Comparison of ENCODE assay signal across 9 cellular contexts in the genomic region with DNA sequence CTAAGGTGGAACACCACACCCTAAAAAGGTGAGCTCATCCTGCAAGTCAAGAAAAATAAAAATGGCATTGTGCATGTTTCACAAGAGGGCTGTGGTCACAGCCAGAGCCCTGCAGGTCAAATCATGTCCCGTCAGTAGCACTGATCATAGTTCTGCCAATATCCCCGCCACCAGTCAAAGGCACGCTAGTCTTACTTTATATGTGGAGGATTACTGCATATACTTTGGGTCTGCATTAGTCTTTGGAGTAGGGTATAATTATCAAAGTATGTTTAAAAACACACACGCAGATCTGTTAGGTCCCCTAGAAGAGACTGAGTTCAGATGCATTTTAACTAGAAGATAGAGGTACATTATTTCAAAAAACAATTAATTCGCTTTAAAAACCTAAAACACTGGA. TPM values are rescaled to one million over a fixed set of nuclear protein-coding genes. Genes with fewer than 3 reads are reported as not detected.
A peak's percentile ranks its signal among the peaks of the same experiment; 100 is the strongest.
DNase-seq lines count a peak whose midpoint lies in the region; ATAC-seq and TF ChIP-seq lines count a peak whose summit lies in the region.
"Had no signal": no experiment of that assay in that cellular context is flagged by ENCODE, and none has a peak within 500 bp of the region (broad histone marks: within the 10 kb centered on the region; RNA-seq: fewer than 3 reads in every experiment).

No MANE protein-coding gene starts in this region.

- DNase-seq in stimulated activated naive CD8-positive, alpha-beta T cell treated with anti-CD3 and anti-CD28 coated beads, Interleukin-15, Interleukin-2, amounts not matched to agents 100 U/mL and 50 U/mL, for 24 hours = no peak
- no peak for DNase-seq in activated T-helper 2 cell treated with anti-CD3 and anti-CD28 coated beads, Interferon-gamma antibody, Interleukin-2, Interleukin-4, amounts not matched to agents 10 μg/mL and 5 μg/mL and 100 μg/mL, durations not matched to agents 14 hours and 24 hours and 36 hours (ENCODE audit: low spot score)
- DNase-seq in kidney epithelial cell (ENCODE audit: low read depth) (no peak), psoas muscle (no peak)
- DNase-seq in naive thymus-derived CD4-positive, alpha-beta T cell = no peak
- DNase-seq: activated B cell treated with CpG ODN at 0.5 μM for 24 hours had no signal

- TF ChIP-seq CTCF in kidney epithelial cell (IDR thresholded peaks at IDR 0.05; ENCODE audit: insufficient read depth, low read length, poor library complexity, severe bottlenecking) (no peak), psoas muscle (IDR thresholded peaks at IDR 0.05) (no peak)

- no peaks in the 10 kb centered on the region for H3K36me3 Mint-ChIP-seq in stimulated activated naive CD8-positive, alpha-beta T cell treated with anti-CD3 and anti-CD28 coated beads, Interleukin-15, Interleukin-2, amounts not matched to agents 100 ng/mL and 50 ng/mL, for 24 hours (ENCODE audit: low read depth)
- peaks cover 9% of the 10 kb centered on the region for H3K36me3 Mint-ChIP-seq in activated T-helper 2 cell treated with anti-CD3 and anti-CD28 coated beads, Interferon-gamma antibody, Interleukin-2, Interleukin-4, amounts not matched to agents 10 μg/mL and 5 μg/mL and 100 μg/mL, durations not matched to agents 14 hours and 24 hours and 36 hours (ENCODE audit: low read depth)
- peaks cover 0 to 4% (median 0%) of the 10 kb centered on the region in 5 donors for H3K36me3 Mint-ChIP-seq in naive thymus-derived CD4-positive, alpha-beta T cell

- H3K27ac ChIP-seq in psoas muscle = no peak overlapping the region
- H3K27ac ChIP-seq in naive thymus-derived CD4-positive, alpha-beta T cell (ENCODE audit: low read depth, low read length) = no peak overlapping the region

- H3K9me3 ChIP-seq in psoas muscle = no peaks in the 10 kb centered on the region
- H3K9me3 ChIP-seq in naive thymus-derived CD4-positive, alpha-beta T cell (ENCODE audit: control insufficient read depth in 2 of 3, low read length in 3 of 3) = no peaks in the 10 kb centered on the region

- H3K9me3 Mint-ChIP-seq in stimulated activated naive CD8-positive, alpha-beta T cell treated with anti-CD3 and anti-CD28 coated beads, Interleukin-15, Interleukin-2, amounts not matched to agents 100 ng/mL and 50 ng/mL, for 24 hours = no peaks in the 10 kb centered on the region
- H3K9me3 Mint-ChIP-seq in activated T-helper 2 cell treated with anti-CD3 and anti-CD28 coated beads, Interferon-gamma antibody, Interleukin-2, Interleukin-4, amounts not matched to agents 10 μg/mL and 5 μg/mL and 100 μg/mL, durations not matched to agents 14 hours and 24 hours and 36 hours = no peaks in the 10 kb centered on the region
- H3K9me3 Mint-ChIP-seq in naive thymus-derived CD4-positive, alpha-beta T cell = peaks cover 0 to 4% (median 0%) of the 10 kb centered on the region in 11 donors
- H3K9me3 Mint-ChIP-seq: activated B cell treated with CpG ODN at 0.5 μM for 24 hours had no signal

- peaks cover 23% of the 10 kb centered on the region for H3K4me1 Mint-ChIP-seq in stimulated activated naive CD8-positive, alpha-beta T cell treated with anti-CD3 and anti-CD28 coated beads, Interleukin-15, Interleukin-2, amounts not matched to agents 100 ng/mL and 50 ng/mL, for 24 hours (ENCODE audit: low read depth)
- peaks cover 26% of the 10 kb centered on the region for H3K4me1 Mint-ChIP-seq in activated T-helper 2 cell treated with anti-CD3 and anti-CD28 coated beads, Interferon-gamma antibody, Interleukin-2, Interleukin-4, amounts not matched to agents 10 μg/mL and 5 μg/mL and 100 μg/mL, durations not matched to agents 14 hours and 24 hours and 36 hours (ENCODE audit: low read depth)
- peaks cover 14 to 27% (median 20%) of the 10 kb centered on the region in 7 donors for H3K4me1 Mint-ChIP-seq in naive thymus-derived CD4-positive, alpha-beta T cell

- H3K27me3 Mint-ChIP-seq in stimulated activated naive CD8-positive, alpha-beta T cell treated with anti-CD3 and anti-CD28 coated beads, Interleukin-15, Interleukin-2, amounts not matched to agents 100 ng/mL and 50 ng/mL, for 24 hours = peaks cover 59% of the 10 kb centered on the region
- H3K27me3 Mint-ChIP-seq in activated T-helper 2 cell treated with anti-CD3 and anti-CD28 coated beads, Interferon-gamma antibody, Interleukin-2, Interleukin-4, amounts not matched to agents 10 μg/mL and 5 μg/mL and 100 μg/mL, durations not matched to agents 14 hours and 24 hours and 36 hours (ENCODE audit: low read depth) = peaks cover 22% of the 10 kb centered on the region
- H3K27me3 Mint-ChIP-seq in naive thymus-derived CD4-positive, alpha-beta T cell = peaks cover 35 to 68% (median 47%) of the 10 kb centered on the region in 5 donors

- CTCF ChIA-PET in naive thymus-derived CD4-positive, alpha-beta T cell (lab: Charles Lee) = interaction anchor here (2.7 kb wide), 1 partner anchor 105 kb away, joined by 16 read pairs; no protein-coding TSS in a partner anchor

- H3K4me3 Mint-ChIP-seq in stimulated activated naive CD8-positive, alpha-beta T cell treated with anti-CD3 and anti-CD28 coated beads, Interleukin-15, Interleukin-2, amounts not matched to agents 100 ng/mL and 50 ng/mL, for 24 hours = peak overlapping the region; percentile 14
- peak overlapping the region; percentile 88 for H3K4me3 Mint-ChIP-seq in activated T-helper 2 cell treated with anti-CD3 and anti-CD28 coated beads, Interferon-gamma antibody, Interleukin-2, Interleukin-4, amounts not matched to agents 10 μg/mL and 5 μg/mL and 100 μg/mL, durations not matched to agents 14 hours and 24 hours and 36 hours (ENCODE audit: low read depth)
- peak overlapping the region in 5 of 10 donors; percentile 7 to 93 (median 91) for H3K4me3 Mint-ChIP-seq in naive thymus-derived CD4-positive, alpha-beta T cell
- H3K4me3 Mint-ChIP-seq: activated B cell treated with CpG ODN at 0.5 μM for 24 hours had no signal

- POLR2A ChIA-PET in naive thymus-derived CD4-positive, alpha-beta T cell (lab: Charles Lee) = interaction anchor here (1.4 kb wide), 1 partner anchor 99 kb away, joined by 5 read pairs; no protein-coding TSS in a partner anchor

- H3K36me3 ChIP-seq in kidney epithelial cell (ENCODE audit: control insufficient read depth, insufficient read depth, low read length) = no peaks in the 10 kb centered on the region
- H3K36me3 ChIP-seq in psoas muscle (ENCODE audit: insufficient read depth in 1 of 2, low read depth in 1 of 2) = no peaks in the 10 kb centered on the region
- no peaks in the 10 kb centered on the region for H3K36me3 ChIP-seq in naive thymus-derived CD4-positive, alpha-beta T cell (ENCODE audit: control insufficient read depth in 2 of 3, insufficient read depth in 3 of 3, low read length in 3 of 3)

- ATAC-seq in stimulated activated naive CD8-positive, alpha-beta T cell treated with anti-CD3 and anti-CD28 coated beads, Interleukin-15, Interleukin-2, amounts not matched to agents 100 U/mL and 50 U/mL, for 24 hours = no peak
- ATAC-seq in psoas muscle (no peak), HG02981 (IDR thresholded peaks at IDR 0.05; ENCODE audit: unreplicated experiment) (no peak), HG02885 (IDR thresholded peaks at IDR 0.05; ENCODE audit: poor library complexity, unreplicated experiment) (no peak)
- no peak for ATAC-seq in naive thymus-derived CD4-positive, alpha-beta T cell

- H3K27me3 ChIP-seq in kidney epithelial cell (ENCODE audit: control insufficient read depth, insufficient read depth, low read length) (peaks cover 2% of the 10 kb centered on the region), psoas muscle (ENCODE audit: insufficient read depth in 3 of 3, low read length in 2 of 3) (peaks cover 0 to 46% (median 0%) of the 10 kb centered on the region in 3 donors)
- peaks cover 0 to 6% of the 10 kb centered on the region in 2 donors for H3K27me3 ChIP-seq in naive thymus-derived CD4-positive, alpha-beta T cell (ENCODE audit: control insufficient read depth in 2 of 2, insufficient read depth in 2 of 2, low read length in 2 of 2)

- H3K27ac Mint-ChIP-seq in stimulated activated naive CD8-positive, alpha-beta T cell treated with anti-CD3 and anti-CD28 coated beads, Interleukin-15, Interleukin-2, amounts not matched to agents 100 ng/mL and 50 ng/mL, for 24 hours = no peak overlapping the region
- no peak overlapping the region for H3K27ac Mint-ChIP-seq in activated T-helper 2 cell treated with anti-CD3 and anti-CD28 coated beads, Interferon-gamma antibody, Interleukin-2, Interleukin-4, amounts not matched to agents 10 μg/mL and 5 μg/mL and 100 μg/mL, durations not matched to agents 14 hours and 24 hours and 36 hours
- H3K27ac Mint-ChIP-seq in naive thymus-derived CD4-positive, alpha-beta T cell = no peak overlapping the region
- H3K27ac Mint-ChIP-seq: activated B cell treated with CpG ODN at 0.5 μM for 24 hours had no signal

- peaks cover 7% of the 10 kb centered on the region for H3K4me1 ChIP-seq in psoas muscle
- H3K4me1 ChIP-seq in naive thymus-derived CD4-positive, alpha-beta T cell (ENCODE audit: control insufficient read depth in 2 of 2, insufficient read depth in 2 of 2, low read length in 2 of 2) = peaks cover 8 to 10% of the 10 kb centered on the region in 2 donors

- intact Hi-C loops in activated T-helper 2 cell treated with anti-CD3 and anti-CD28 coated beads, Interferon-gamma antibody, Interleukin-2, Interleukin-4, amounts not matched to agents 10 μg/mL and 5 μg/mL and 100 μg/mL, durations not matched to agents 14 hours and 24 hours and 36 hours (cut with micrococcal nuclease) = loop anchor here (5.0 kb wide), 2 partner anchors 238 to 613 kb away; partner anchors contain the start of genes OLIG3 and TNFAIP3
- intact Hi-C loops in psoas muscle (cut with DNase I) = loop anchor here in 1 of 2 donors (5.0 kb wide), 1 partner anchor 398 kb away; no protein-coding TSS in a partner anchor
- intact Hi-C loops in naive thymus-derived CD4-positive, alpha-beta T cell (cut with micrococcal nuclease) = loop anchor here (5.0 kb wide), 11 partner anchors 57 to 1353 kb away; partner anchors contain the start of genes CCDC28A (in 2 of the 2), ABRACL (in 1 of the 2), ARFGEF3 (in 1 of the 2) and CITED2 (in 1 of the 2)

- 91 to 95% (median 91%) methylated on average over 5 of the region's 5 CpGs for WGBS in psoas muscle, 3 donors

- H3K4me3 ChIP-seq in kidney epithelial cell (ENCODE audit: low read depth, low read length) (peak overlapping the region; percentile 91), psoas muscle (no peak overlapping the region)
- no peak overlapping the region for H3K4me3 ChIP-seq in naive thymus-derived CD4-positive, alpha-beta T cell (ENCODE audit: low read length)

RNA-seq across cellular contexts. Expression of gene PERP, which starts 1.8 kb away (rescaled TPM):
- 6.4 and 7.0 TPM in 2 replicates for total RNA-seq in activated T-helper 2 cell treated with anti-CD3 and anti-CD28 coated beads, Interferon-gamma antibody, Interleukin-2, Interleukin-4, amounts not matched to agents 10 μg/mL and 5 μg/mL and 100 μg/mL, durations not matched to agents 14 hours and 24 hours and 36 hours
- 77.7 and 80.9 TPM in 2 replicates for total RNA-seq in kidney epithelial cell
- 10 to 100 TPM in 2 of 4 donors, 1 to 10 TPM in 1, under 1 TPM in 1; 0.95 to 12.3 (median 5.8) TPM for total RNA-seq in psoas muscle
- 1 to 10 TPM in 1 of 3 donors, under 1 TPM in 2; 0.70 to 2.8 (median 1.00) TPM for polyA plus RNA-seq in psoas muscle
- total RNA-seq in naive thymus-derived CD4-positive, alpha-beta T cell = 1 to 10 TPM in 2 of 5 experiments, under 1 TPM in 3; 0.45 to 5.9 (median 0.46) TPM
- under 1 TPM; 0.11 to 0.17 TPM for polyA plus RNA-seq in naive thymus-derived CD4-positive, alpha-beta T cell

RNA-seq across cellular contexts. Expression of gene ARFGEF3, which starts 56.3 kb away (rescaled TPM):
- total RNA-seq in activated T-helper 2 cell treated with anti-CD3 and anti-CD28 coated beads, Interferon-gamma antibody, Interleukin-2, Interleukin-4, amounts not matched to agents 10 μg/mL and 5 μg/mL and 100 μg/mL, durations not matched to agents 14 hours and 24 hours and 36 hours = 0.48 and 0.55 TPM in 2 replicates
- total RNA-seq in kidney epithelial cell (11.1 and 13.4 TPM in 2 replicates), psoas muscle (10 to 100 TPM in 2 of 4 donors, under 1 TPM in 2; 0.38 to 18.4 (median 7.6) TPM)
- polyA plus RNA-seq in psoas muscle = under 1 TPM; 0.20 to 0.22 (median 0.21) TPM
- under 1 TPM in 3 of 5 experiments, not detected in 2; 0.02 to 0.15 (median 0.03) TPM for total RNA-seq in naive thymus-derived CD4-positive, alpha-beta T cell
- polyA plus RNA-seq in naive thymus-derived CD4-positive, alpha-beta T cell = not detected
